In the genomic region with DNA sequence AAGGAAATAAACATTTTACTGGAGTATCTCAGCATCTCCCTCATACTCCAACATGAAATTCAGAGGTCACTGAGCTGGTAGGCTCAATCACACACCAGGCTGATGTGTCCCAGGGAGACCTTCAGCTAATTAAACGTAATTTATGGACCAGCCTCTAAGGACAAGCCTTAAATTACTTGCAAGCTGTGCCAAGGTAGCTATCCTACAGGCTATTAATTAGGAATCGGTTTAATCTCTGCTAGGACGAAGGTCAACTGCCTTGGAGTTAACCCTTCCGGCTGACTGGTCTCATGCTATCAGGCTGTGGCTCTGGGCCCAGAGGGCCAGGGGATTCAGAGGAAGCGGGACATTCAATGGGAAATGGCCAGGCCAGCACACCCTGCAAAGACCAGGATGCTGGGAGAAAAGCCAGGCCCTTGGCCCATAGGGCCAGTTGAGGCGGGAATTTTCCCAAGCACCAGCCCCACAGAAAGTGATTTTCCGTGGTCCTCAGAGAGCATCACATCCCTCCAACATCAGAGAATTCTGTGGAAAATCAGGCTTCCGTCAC, we compare ENCODE assay signal across 16 cellular contexts. TPM values are rescaled to one million over a fixed set of nuclear protein-coding genes. Genes with fewer than 3 reads are reported as not detected.
A peak's percentile ranks its signal among the peaks of the same experiment; 100 is the strongest.
DNase-seq lines count a peak whose midpoint lies in the region; ATAC-seq and TF ChIP-seq lines count a peak whose summit lies in the region.
"Had no signal": no experiment of that assay in that cellular context is flagged by ENCODE, and none has a peak within 500 bp of the region (broad histone marks: within the 10 kb centered on the region; RNA-seq: fewer than 3 reads in every experiment).

No MANE protein-coding gene starts in this region.

- no peaks in the 10 kb centered on the region for H3K36me3 ChIP-seq in HEK293 (ENCODE audit: control insufficient read depth in 2 of 2, insufficient read depth in 1 of 2, low read length in 2 of 2)
- peaks cover 0 to 5% (median 3%) of the 10 kb centered on the region in 3 donors for H3K36me3 ChIP-seq in skeletal muscle tissue (ENCODE audit: control insufficient read depth in 3 of 3, insufficient read depth in 3 of 3, low read length in 3 of 3)

- H3K9me3 ChIP-seq in HEK293 (ENCODE audit: control insufficient read depth, insufficient read depth, low read depth, low read length) (no peaks in the 10 kb centered on the region), skeletal muscle tissue (ENCODE audit: control insufficient read depth in 3 of 3, low read length in 3 of 3) (no peaks in the 10 kb centered on the region)
- H3K9me3 ChIP-seq: lower lobe of right lung had no signal

- CTCF ChIA-PET in HEK293 (lab: Yijun Ruan, JAX) = interaction anchor here (0.6 to 1.5 kb wide), 7 partner anchors 18 to 474 kb away, joined by 3 to 8 read pairs (median 3); no protein-coding TSS in a partner anchor
- CTCF ChIA-PET in activated CD8-positive, alpha-beta T cell treated with anti-CD3 and anti-CD28 coated beads for 36 hours (lab: Charles Lee) = interaction anchor here (0.9 to 1.5 kb wide), 4 partner anchors 16 to 40 kb away, joined by 3 to 4 read pairs (median 3); no protein-coding TSS in a partner anchor

- H3K27me3 Mint-ChIP-seq in activated CD8-positive, alpha-beta T cell treated with anti-CD3 and anti-CD28 coated beads for 36 hours = no peaks in the 10 kb centered on the region
- H3K27me3 Mint-ChIP-seq in immature natural killer cell (ENCODE audit: low read depth in 3 of 3) = peaks cover 0 to 11% (median 7%) of the 10 kb centered on the region in 3 donors
- H3K27me3 Mint-ChIP-seq: central memory CD8-positive, alpha-beta T cell had no signal

- DNase-seq in activated CD8-positive, alpha-beta T cell treated with anti-CD3 and anti-CD28 coated beads for 36 hours = no peak
- no peak for DNase-seq in immature natural killer cell
- no peak for DNase-seq in amniotic stem cell (lab: John Stamatoyannopoulos, UW)
- DNase-seq in NCI-H2107 treated with DMSO at 0.1 percent for 48 hours (lab: John Stamatoyannopoulos, UW; ENCODE audit: unreplicated experiment) = no peak
- no peak for DNase-seq in activated CD4-positive, alpha-beta T cell treated with anti-CD3 and anti-CD28 coated beads for 48 hours
- no peak for DNase-seq in NCI-H510A (lab: John Stamatoyannopoulos, UW)
- DNase-seq: activated B cell treated with CpG ODN at 0.5 μM for 24 hours; foreskin melanocyte; lower lobe of right lung; naive thymus-derived CD4-positive, alpha-beta T cell; T-helper 1 cell had no signal

- H3K36me3 Mint-ChIP-seq in activated CD8-positive, alpha-beta T cell treated with anti-CD3 and anti-CD28 coated beads for 36 hours (ENCODE audit: low read depth) = peaks cover 51% of the 10 kb centered on the region
- H3K36me3 Mint-ChIP-seq in immature natural killer cell = peaks cover 0 to 3% (median 0%) of the 10 kb centered on the region in 3 donors

- H3K27ac ChIP-seq in HEK293 (ENCODE audit: extremely low read depth, low read depth, low read length) = no peak overlapping the region
- H3K27ac ChIP-seq in skeletal muscle tissue (ENCODE audit: low read depth, low read length) = peak overlapping the region; percentile 79
- H3K27ac ChIP-seq: lower lobe of right lung had no signal

- H3K27ac Mint-ChIP-seq in activated CD8-positive, alpha-beta T cell treated with anti-CD3 and anti-CD28 coated beads for 36 hours = peak overlapping the region; percentile 15
- peak overlapping the region in 5 of 6 donors; percentile 35 to 86 (median 80) for H3K27ac Mint-ChIP-seq in immature natural killer cell
- H3K27ac Mint-ChIP-seq: activated B cell treated with CpG ODN at 0.5 μM for 24 hours had no signal

- H3K4me3 ChIP-seq in HEK293 (ENCODE audit: low read depth, low read length) = no peak overlapping the region
- H3K4me3 ChIP-seq in skeletal muscle tissue (ENCODE audit: low read length in 3 of 3) = no peak overlapping the region
- H3K4me3 ChIP-seq: lower lobe of right lung had no signal

- H3K9ac ChIP-seq in skeletal muscle tissue (ENCODE audit: low read depth in 1 of 3, low read length in 3 of 3) = peak overlapping the region in 2 of 3 donors; percentile 35 to 65

- ATAC-seq in activated CD8-positive, alpha-beta T cell treated with anti-CD3 and anti-CD28 coated beads for 36 hours = no peak
- ATAC-seq: lower lobe of right lung; naive thymus-derived CD4-positive, alpha-beta T cell had no signal

- H3K27me3 ChIP-seq in skeletal muscle tissue (ENCODE audit: control insufficient read depth in 3 of 3, insufficient read depth in 3 of 3, low read length in 3 of 3) = no peaks in the 10 kb centered on the region

- POLR2A ChIA-PET in HEK293 (lab: Yijun Ruan, JAX) = interaction anchor here (0.8 to 1.8 kb wide), 4 partner anchors 10 to 43 kb away, joined by 3 to 13 read pairs (median 4); partner anchors contain the start of gene DHRS3
- POLR2A ChIA-PET in activated CD8-positive, alpha-beta T cell treated with anti-CD3 and anti-CD28 coated beads for 36 hours (lab: Charles Lee) = interaction anchor here (0.8 to 1.5 kb wide), 3 partner anchors 18 to 150 kb away, joined by 3 to 4 read pairs (median 3); no protein-coding TSS in a partner anchor

- H3K4me1 ChIP-seq in HEK293 (ENCODE audit: control insufficient read depth, insufficient read depth, low read length) (peaks cover 8% of the 10 kb centered on the region), skeletal muscle tissue (ENCODE audit: control insufficient read depth in 3 of 3, insufficient read depth in 3 of 3, low read length in 3 of 3) (peaks cover 90 to 96% (median 96%) of the 10 kb centered on the region in 3 donors)

- H3K4me3 Mint-ChIP-seq in activated CD8-positive, alpha-beta T cell treated with anti-CD3 and anti-CD28 coated beads for 36 hours = no peak overlapping the region
- no peak overlapping the region for H3K4me3 Mint-ChIP-seq in immature natural killer cell
- H3K4me3 Mint-ChIP-seq: activated B cell treated with CpG ODN at 0.5 μM for 24 hours; central memory CD8-positive, alpha-beta T cell had no signal

- intact Hi-C loops in activated CD8-positive, alpha-beta T cell treated with anti-CD3 and anti-CD28 coated beads for 36 hours (cut with micrococcal nuclease) = no loop called here

- H3K4me1 Mint-ChIP-seq in activated CD8-positive, alpha-beta T cell treated with anti-CD3 and anti-CD28 coated beads for 36 hours (ENCODE audit: low read depth) = peaks cover 79% of the 10 kb centered on the region
- peaks cover 90 to 92% of the 10 kb centered on the region in 2 donors for H3K4me1 Mint-ChIP-seq in immature natural killer cell

- no peak for TF ChIP-seq CTCF in HEK293 (tag by site-specific recombination; IDR thresholded peaks at IDR 0.05)
- no peak for TF ChIP-seq CTCF in activated CD8-positive, alpha-beta T cell treated with anti-CD3 and anti-CD28 coated beads for 36 hours (IDR thresholded peaks at IDR 0.05)

- no peaks in the 10 kb centered on the region for H3K9me3 Mint-ChIP-seq in activated CD8-positive, alpha-beta T cell treated with anti-CD3 and anti-CD28 coated beads for 36 hours
- no peaks in the 10 kb centered on the region for H3K9me3 Mint-ChIP-seq in immature natural killer cell
- H3K9me3 Mint-ChIP-seq: activated B cell treated with CpG ODN at 0.5 μM for 24 hours; central memory CD8-positive, alpha-beta T cell; naive thymus-derived CD4-positive, alpha-beta T cell had no signal

TF ChIP-seq in HEK293, 187 proteins besides CTCF, POLR2A, EP300 and RAD21 (continues in another document):
- TF ChIP-seq ZNF596 (tag by site-specific recombination; IDR thresholded peaks at IDR 0.05) (no peak), SP7 (tag by site-specific recombination; IDR thresholded peaks at IDR 0.05) (peak; percentile 76), ZNF658 (tag by site-specific recombination; IDR thresholded peaks at IDR 0.05) (no peak), ZNF629 (tag by site-specific recombination; IDR thresholded peaks at IDR 0.05) (no peak), FEZF1 (tag by site-specific recombination; IDR thresholded peaks at IDR 0.05) (no peak), MYNN (tag by site-specific recombination; IDR thresholded peaks at IDR 0.05; ENCODE audit: borderline replicate concordance) (no peak), ZNF2 (tag by site-specific recombination; IDR thresholded peaks at IDR 0.05) (no peak), ZNF426 (tag by site-specific recombination; IDR thresholded peaks at IDR 0.05) (no peak), ZNF677 (tag by site-specific recombination; IDR thresholded peaks at IDR 0.05) (no peak), ZNF133 (tag by site-specific recombination; IDR thresholded peaks at IDR 0.05) (no peak), IKZF3 (tag by site-specific recombination; IDR thresholded peaks at IDR 0.05) (0 out of 2 replicates have a peak, but pooled peaks have one; percentile 35), GLIS1 (tag by site-specific recombination; IDR thresholded peaks at IDR 0.05) (peak; percentile 15; the same call in 1 of the 2 replicates), ZNF707 (tag by site-specific recombination; IDR thresholded peaks at IDR 0.05) (no peak), HOXC10 (CRISPR knock-in tag; IDR thresholded peaks at IDR 0.05) (no peak), OSR2 (tag by site-specific recombination; IDR thresholded peaks at IDR 0.05) (peak; percentile 28; the same call in 1 of the 2 replicates)
- TF ChIP-seq, protein P1, sequence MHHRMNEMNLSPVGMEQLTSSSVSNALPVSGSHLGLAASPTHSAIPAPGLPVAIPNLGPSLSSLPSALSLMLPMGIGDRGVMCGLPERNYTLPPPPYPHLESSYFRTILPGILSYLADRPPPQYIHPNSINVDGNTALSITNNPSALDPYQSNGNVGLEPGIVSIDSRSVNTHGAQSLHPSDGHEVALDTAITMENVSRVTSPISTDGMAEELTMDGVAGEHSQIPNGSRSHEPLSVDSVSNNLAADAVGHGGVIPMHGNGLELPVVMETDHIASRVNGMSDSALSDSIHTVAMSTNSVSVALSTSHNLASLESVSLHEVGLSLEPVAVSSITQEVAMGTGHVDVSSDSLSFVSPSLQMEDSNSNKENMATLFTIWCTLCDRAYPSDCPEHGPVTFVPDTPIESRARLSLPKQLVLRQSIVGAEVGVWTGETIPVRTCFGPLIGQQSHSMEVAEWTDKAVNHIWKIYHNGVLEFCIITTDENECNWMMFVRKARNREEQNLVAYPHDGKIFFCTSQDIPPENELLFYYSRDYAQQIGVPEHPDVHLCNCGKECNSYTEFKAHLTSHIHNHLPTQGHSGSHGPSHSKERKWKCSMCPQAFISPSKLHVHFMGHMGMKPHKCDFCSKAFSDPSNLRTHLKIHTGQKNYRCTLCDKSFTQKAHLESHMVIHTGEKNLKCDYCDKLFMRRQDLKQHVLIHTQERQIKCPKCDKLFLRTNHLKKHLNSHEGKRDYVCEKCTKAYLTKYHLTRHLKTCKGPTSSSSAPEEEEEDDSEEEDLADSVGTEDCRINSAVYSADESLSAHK (tag by site-specific recombination; IDR thresholded peaks at IDR 0.05) = no peak

RNA-seq across cellular contexts. Expression of gene DHRS3, which starts 19.0 kb away (rescaled TPM):
- 100 to 1,000 TPM; 129 to 135 TPM for total RNA-seq in activated CD8-positive, alpha-beta T cell treated with anti-CD3 and anti-CD28 coated beads for 36 hours
- 100 to 1,000 TPM in 1 of 3 donors, 10 to 100 TPM in 2; 70.3 to 116 (median 74.3) TPM for polyA plus RNA-seq in immature natural killer cell
- 37.6 TPM for total RNA-seq in skeletal muscle tissue
- total RNA-seq: HT1080 had no signal

RNA-seq across cellular contexts. Expression of gene AADACL4, which starts 44.9 kb away (rescaled TPM):
- total RNA-seq in activated CD8-positive, alpha-beta T cell treated with anti-CD3 and anti-CD28 coated beads for 36 hours = not detected
- not detected for polyA plus RNA-seq in immature natural killer cell
- total RNA-seq in skeletal muscle tissue = not detected
- total RNA-seq: activated B cell treated with CpG ODN at 0.5 μM for 24 hours; HT1080; LHCN-M2; lower lobe of right lung; naive thymus-derived CD4-positive, alpha-beta T cell had no signal
- polyA plus RNA-seq: naive thymus-derived CD4-positive, alpha-beta T cell had no signal
